In the genomic region with DNA sequence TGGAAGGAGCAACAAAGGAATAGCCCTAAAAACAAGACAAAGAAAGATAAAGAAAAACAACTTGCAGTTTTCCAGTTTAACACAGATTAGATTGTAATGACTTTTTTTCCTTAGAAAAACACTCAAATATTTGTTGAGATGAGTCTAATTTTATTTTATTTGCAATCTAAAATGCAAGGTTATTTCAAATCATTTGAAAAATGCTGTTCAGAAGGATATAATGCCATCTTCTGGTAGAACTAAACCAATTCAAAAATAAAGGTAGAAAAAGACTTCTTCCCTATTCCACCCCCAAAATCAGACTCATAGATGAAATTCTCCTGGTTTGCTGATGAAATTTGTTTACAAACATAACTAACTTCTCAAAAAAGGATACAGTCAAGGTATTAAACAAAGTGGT, we compare ENCODE assay signal across 15 cellular contexts.
DNase-seq lines count a peak whose midpoint lies in the region; ATAC-seq, FAIRE-seq and TF ChIP-seq lines count a peak whose summit lies in the region.
"Had no signal": no experiment of that assay in that cellular context is flagged by ENCODE, and none has a peak within 500 bp of the region (broad histone marks: within the 10 kb centered on the region; RNA-seq: fewer than 3 reads in every experiment).

No MANE protein-coding gene starts in this region.

- H2BK120ac ChIP-seq in trophoblast cell (ENCODE audit: insufficient read depth, low read length, poor library complexity), result no peak overlapping the region

- no peak overlapping the region for H2AK5ac ChIP-seq in trophoblast cell (ENCODE audit: low read length)

- H3K9me3 ChIP-seq in A549 (no peaks in the 10 kb centered on the region), HCT116 (ENCODE audit: control insufficient read depth in 1 of 2, insufficient read depth in 1 of 2, low read depth in 1 of 2, low read length in 2 of 2) (no peaks in the 10 kb centered on the region), kidney (ENCODE audit: control insufficient read depth in 1 of 2, low read length in 2 of 2) (no peaks in the 10 kb centered on the region), trophoblast cell (ENCODE audit: insufficient read depth, low read depth, low read length) (no peaks in the 10 kb centered on the region)
- H3K9me3 ChIP-seq: BLaER1 treated with 17β-estradiol and CSF1 and Interleukin-3, amounts not matched to agents 10 nM and 100 nM had no signal

- H3K9me2 ChIP-seq in HCT116 (ENCODE audit: insufficient read depth), result no peaks in the 10 kb centered on the region

- no peaks in the 10 kb centered on the region for H4K20me1 ChIP-seq in HCT116 (ENCODE audit: insufficient read depth)
- H4K20me1 ChIP-seq: BLaER1 treated with 17β-estradiol and CSF1 and Interleukin-3, amounts not matched to agents 10 nM and 100 nM had no signal

- H3K9ac ChIP-seq in HCT116 (ENCODE audit: low read length), result no peak overlapping the region
- H3K9ac ChIP-seq in kidney (ENCODE audit: low read length in 2 of 2), result no peak overlapping the region
- H3K9ac ChIP-seq in trophoblast cell (ENCODE audit: low read length), result no peak overlapping the region
- H3K9ac ChIP-seq: BLaER1 treated with 17β-estradiol and CSF1 and Interleukin-3, amounts not matched to agents 10 nM and 100 nM had no signal

- no peak overlapping the region for H4K12ac ChIP-seq in trophoblast cell (ENCODE audit: low read depth, low read length)

- BruUV-seq in HCT116 (replicated peaks; lab: Mats Ljungman, UMichigan), result no TSS peak

- no peak overlapping the region for H3K14ac ChIP-seq in trophoblast cell (ENCODE audit: low read length)

- FAIRE-seq in A549 (lab: Jason Lieb, UNC) (no peak), kidney (lab: Jason Lieb, UNC) (peak; percentile 15)

- H2AFZ ChIP-seq in HCT116 (ENCODE audit: low read depth, low read length, poor library complexity, severe bottlenecking), result no peak overlapping the region
- no peak overlapping the region for H2AFZ ChIP-seq in trophoblast cell (ENCODE audit: insufficient read depth, low read length, poor library complexity)

- H3K4me1 ChIP-seq in A549 (no peaks in the 10 kb centered on the region), HCT116 (ENCODE audit: control insufficient read depth in 1 of 2, insufficient read depth in 2 of 2, low read length in 2 of 2) (peaks cover 0 to 4% of the 10 kb centered on the region in 2 experiments; a peak in 2 of 4 replicates), kidney (ENCODE audit: control insufficient read depth in 1 of 2, insufficient read depth in 1 of 2, low read depth in 1 of 2, low read length in 2 of 2) (no peaks in the 10 kb centered on the region), trophoblast cell (ENCODE audit: control insufficient read depth in 1 of 2, insufficient read depth in 2 of 2, low read length in 2 of 2) (no peaks in the 10 kb centered on the region)
- H3K4me1 ChIP-seq: BLaER1 treated with 17β-estradiol and CSF1 and Interleukin-3, amounts not matched to agents 10 nM and 100 nM had no signal

- H3K4me2 ChIP-seq in A549, result no peak overlapping the region
- H3K4me2 ChIP-seq in HCT116 (ENCODE audit: low read length), result no peak overlapping the region
- H3K4me2 ChIP-seq in trophoblast cell (ENCODE audit: low read length), result no peak overlapping the region
- H3K4me2 ChIP-seq: BLaER1 treated with 17β-estradiol and CSF1 and Interleukin-3, amounts not matched to agents 10 nM and 100 nM had no signal

- TF ChIP-seq POLR2A in A549 (IDR thresholded peaks at IDR 0.05; ENCODE audit: low read length), result no peak
- no peak for TF ChIP-seq POLR2A in HCT116 (IDR thresholded peaks at IDR 0.05; ENCODE audit: borderline replicate concordance, extremely low read depth, insufficient read depth, insufficient read length)
- TF ChIP-seq POLR2A in erythroblast (IDR thresholded peaks at IDR 0.05; ENCODE audit: low read length), result no peak

- H2BK5ac ChIP-seq in trophoblast cell (ENCODE audit: low read depth, low read length, poor library complexity), result no peak overlapping the region

- DNase-seq in A549 (ENCODE audit: low read depth in 1 of 2, low spot score in 1 of 2) (no peak), HCT116 (ENCODE audit: low read depth, low spot score) (no peak), astrocyte of the spinal cord (ENCODE audit: low read depth, low spot score) (peak; percentile 15), kidney (no peak), trophoblast cell (no peak), erythroblast (lab: John Stamatoyannopoulos, UW) (no peak)
- no peak for DNase-seq in NK-92 treated with Interleukin-12 subunit alpha and Interleukin-12 subunit beta, amount 100 ng/mL, for 24 hours (lab: John Stamatoyannopoulos, UW)
- no peak for DNase-seq in stimulated activated CD4-positive, alpha-beta T cell treated with anti-CD3 and anti-CD28 coated beads, Interleukin-2, amount 100 ng/mL, for 24 hours
- DNase-seq: activated CD4-positive, alpha-beta memory T cell treated with anti-CD3 and anti-CD28 coated beads, Interleukin-2, amount 10 ng/mL, durations not matched to agents 7 days and 5 days; effector CD8-positive, alpha-beta T cell; GF-D8; NCI-H774; small intestine had no signal

- H3K4me3 ChIP-seq in A549 (no peak overlapping the region), HCT116 (replicated peaks in 1 of 2; ENCODE audit: low read depth in 1 of 2, low read length in 2 of 2) (no peak overlapping the region), astrocyte of the spinal cord (ENCODE audit: low read depth, low read length) (no peak overlapping the region), kidney (ENCODE audit: low read length in 2 of 2) (no peak overlapping the region), trophoblast cell (ENCODE audit: low read depth, low read length) (no peak overlapping the region)
- H3K4me3 ChIP-seq: BLaER1 treated with 17β-estradiol and CSF1 and Interleukin-3, amounts not matched to agents 10 nM and 100 nM had no signal

- H3K79me2 ChIP-seq in HCT116 (ENCODE audit: insufficient read depth, low read length) (no peaks in the 10 kb centered on the region), trophoblast cell (ENCODE audit: control insufficient read depth, insufficient read depth, low read length, poor library complexity) (no peaks in the 10 kb centered on the region)

- RAD21 ChIA-PET in HCT116 (lab: Charles Lee; ENCODE audit: low non-redundant PET in 1 of 2, low total read pairs in 2 of 2, uncharacterized antibody in 2 of 2, unreplicated experiment in 2 of 2), result no interaction called here

- H3K18ac ChIP-seq in trophoblast cell (ENCODE audit: low read length), result no peak overlapping the region

- H3K4ac ChIP-seq in trophoblast cell (ENCODE audit: low read depth, low read length), result no peak overlapping the region

- no peak overlapping the region for H4K8ac ChIP-seq in trophoblast cell (ENCODE audit: low read depth, low read length)

- no peak overlapping the region for H2BK12ac ChIP-seq in trophoblast cell (ENCODE audit: low read length)

- intact Hi-C loops in HCT116 (cut with micrococcal nuclease), result no loop called here
- intact Hi-C loops in kidney (cut with DNase I), result loop anchor here (5.0 to 10.0 kb wide), 2 partner anchors 272 to 394 kb away; no protein-coding TSS in a partner anchor

- ATAC-seq in A549, result no peak
- ATAC-seq in HCT116, result no peak

- CTCF ChIA-PET in A549 (lab: Yijun Ruan, JAX), result interaction anchor here (0.6 to 5.5 kb wide), 6 partner anchors 11 to 599 kb away, joined by 3 to 249 read pairs (median 3); no protein-coding TSS in a partner anchor
- CTCF ChIA-PET in HCT116 (lab: Charles Lee), result interaction anchor here (0.9 kb wide), 1 partner anchor 272 kb away, joined by 3 read pairs; no protein-coding TSS in a partner anchor

- no peak overlapping the region for H3K27ac ChIP-seq in A549
- H3K27ac ChIP-seq in HCT116 (ENCODE audit: low read depth, low read length), result no peak overlapping the region
- no peak overlapping the region for H3K27ac ChIP-seq in kidney (ENCODE audit: low read depth in 2 of 2, low read length in 2 of 2)
- H3K27ac ChIP-seq in trophoblast cell (ENCODE audit: low read depth, low read length), result no peak overlapping the region
- H3K27ac ChIP-seq: BLaER1 treated with 17β-estradiol and CSF1 and Interleukin-3, amounts not matched to agents 10 nM and 100 nM; HL-60 had no signal

- H3K36me3 ChIP-seq in HCT116 (ENCODE audit: control insufficient read depth in 1 of 2, insufficient read depth in 2 of 2, low read length in 2 of 2), result 0 out of 4 replicates have a peak, but pooled peaks cover 0 to 2% of the 10 kb centered on the region in 2 experiments
- peaks cover 5 to 9% of the 10 kb centered on the region in 2 donors for H3K36me3 ChIP-seq in kidney (ENCODE audit: control insufficient read depth in 1 of 2, insufficient read depth in 2 of 2, low read length in 2 of 2)
- peaks cover 0 to 2% of the 10 kb centered on the region in 2 experiments for H3K36me3 ChIP-seq in trophoblast cell (ENCODE audit: control insufficient read depth in 1 of 2, insufficient read depth in 2 of 2, low read length in 2 of 2)

- no peak overlapping the region for H3K23ac ChIP-seq in trophoblast cell (ENCODE audit: low read length)

- POLR2A ChIA-PET in A549 (lab: Yijun Ruan, JAX) (interaction anchor here (0.6 kb wide), 1 partner anchor 511 kb away, joined by 4 read pairs; no protein-coding TSS in a partner anchor), HCT116 (lab: Charles Lee) (no interaction called here)

- H4K91ac ChIP-seq in trophoblast cell (ENCODE audit: low read depth, low read length), result no peak overlapping the region

- no peaks in the 10 kb centered on the region for H3K79me1 ChIP-seq in trophoblast cell (ENCODE audit: low read length)

- TF ChIP-seq EP300 in A549 (IDR thresholded peaks at IDR 0.05), result no peak

- in situ Hi-C loops in astrocyte of the spinal cord (cut with HindIII; ENCODE audit: low sequenced_read_pairs), result no loop called here

- TF ChIP-seq RAD21 in A549 (conservative IDR thresholded peaks at IDR 0.05 in 1 of 2, IDR thresholded peaks at IDR 0.05 in 1 of 2) (peak; percentile 43 to 61), HCT116 (IDR thresholded peaks at IDR 0.05; ENCODE audit: low read depth) (peak; percentile 32; the same call in 1 of the 2 replicates)

- TF ChIP-seq CTCF in A549 (IDR thresholded peaks at IDR 0.05), result peak; percentile 41
- peak in 2 of 3 experiments; percentile 13 to 22; a peak in 1 of 6 replicates for TF ChIP-seq CTCF in HCT116 (IDR thresholded peaks at IDR 0.05 in 2 of 3, conservative IDR thresholded peaks at IDR 0.05 in 1 of 3; ENCODE audit: borderline replicate concordance in 1 of 3, insufficient read depth in 1 of 3, low read depth in 2 of 3, low read length in 2 of 3)
- no peak for TF ChIP-seq CTCF in astrocyte of the spinal cord (IDR thresholded peaks at IDR 0.05; ENCODE audit: low read depth, low read length)
- no peak for TF ChIP-seq CTCF in kidney (IDR thresholded peaks at IDR 0.05; ENCODE audit: borderline replicate concordance, extremely low read depth, insufficient read depth)

- H3K27me3 ChIP-seq in HCT116 (ENCODE audit: insufficient read depth, low read length), result no peaks in the 10 kb centered on the region
- no peaks in the 10 kb centered on the region for H3K27me3 ChIP-seq in trophoblast cell (ENCODE audit: insufficient read depth, low read length)
- H3K27me3 ChIP-seq: BLaER1 treated with 17β-estradiol and CSF1 and Interleukin-3, amounts not matched to agents 10 nM and 100 nM had no signal

TF ChIP-seq in A549, 52 proteins besides CTCF, POLR2A, EP300 and RAD21 (continues in another document):
- no peak for TF ChIP-seq NPAS2 (CRISPR knock-in tag; IDR thresholded peaks at IDR 0.05; ENCODE audit: borderline replicate concordance)

Comparison
In these comparisons a context has a peak if more than half of its experiments do, and no peak if none do; other contexts are left out.
1. CTCF ChIP-seq: peak in A549 (single experiment) and HCT116 (2 of 3); none in astrocyte of the spinal cord (single experiment) and kidney (single experiment).